ENCODE assay signal across 18 cellular contexts in genomic region chr21:25691931-25692330, GRCh38. TPM values are rescaled to one million over a fixed set of nuclear protein-coding genes. Genes with fewer than 3 reads are reported as not detected.
DNase-seq lines count a peak whose midpoint lies in the region; ATAC-seq and TF ChIP-seq lines count a peak whose summit lies in the region.
"Had no signal": no experiment of that assay in that cellular context is flagged by ENCODE, and none has a peak within 500 bp of the region (broad histone marks: within the 10 kb centered on the region; RNA-seq: fewer than 3 reads in every experiment).

No MANE protein-coding gene starts in this region.

- peak; percentile 82 for ATAC-seq in IMR-90 (ENCODE audit: low read depth)
- no peak for ATAC-seq in lower lobe of right lung
- no peak for ATAC-seq in psoas muscle
- ATAC-seq: CD8-positive, alpha-beta T cell; Panc1 had no signal

- H3K36me3 ChIP-seq in IMR-90 (ENCODE audit: control insufficient read depth, insufficient read depth, low read length) = no peaks in the 10 kb centered on the region
- peaks cover 11% of the 10 kb centered on the region for H3K36me3 ChIP-seq in lower lobe of right lung
- H3K36me3 ChIP-seq in psoas muscle (ENCODE audit: insufficient read depth in 1 of 2, low read depth in 1 of 2) = no peaks in the 10 kb centered on the region
- H3K36me3 ChIP-seq: SJSA1 had no signal

- H2AFZ ChIP-seq in IMR-90 (replicated peaks; ENCODE audit: low read length, poor library complexity) = no peak overlapping the region

- POLR2A ChIA-PET in AG04450 (lab: Yijun Ruan, JAX) = interaction anchor here (0.5 kb wide), 1 partner anchor 130 kb away, joined by 6 read pairs; no protein-coding TSS in a partner anchor
- POLR2A ChIA-PET in IMR-90 (lab: Charles Lee; ENCODE audit: unreplicated experiment) = no interaction called here

- H2BK20ac ChIP-seq in IMR-90 (ENCODE audit: low read depth, low read length) = no peak overlapping the region

- no peaks in the 10 kb centered on the region for H4K20me1 ChIP-seq in IMR-90 (ENCODE audit: insufficient read depth, low read length)

- H3K27me3 ChIP-seq in AG04450 (ENCODE audit: control insufficient read depth, insufficient read depth, low read length) (no peaks in the 10 kb centered on the region), IMR-90 (ENCODE audit: control insufficient read depth, insufficient read depth, low read length) (no peaks in the 10 kb centered on the region), lower lobe of right lung (ENCODE audit: low read depth) (no peaks in the 10 kb centered on the region), psoas muscle (ENCODE audit: insufficient read depth in 3 of 3, low read length in 2 of 3) (no peaks in the 10 kb centered on the region)
- H3K27me3 ChIP-seq: SJSA1 had no signal

- H3K27ac ChIP-seq in AG04450 (ENCODE audit: low read depth, low read length) (peak overlapping the region; percentile 34), IMR-90 (ENCODE audit: insufficient read depth, low read length) (no peak overlapping the region), lower lobe of right lung (peak overlapping the region; percentile 4), psoas muscle (no peak overlapping the region)
- H3K27ac ChIP-seq: SJSA1 had no signal

- in situ Hi-C loops in IMR-90 (cut with MboI; ENCODE audit: low sequenced_read_pairs) = no loop called here

- intact Hi-C loops in IMR-90 (cut with micrococcal nuclease) = no loop called here
- intact Hi-C loops in lower lobe of right lung (cut with DNase I) = no loop called here
- intact Hi-C loops in head of caudate nucleus (cut with DNase I) = no loop called here
- intact Hi-C loops in psoas muscle (cut with DNase I) = no loop called here

- no CpG with 5 or more reads among the region's 4 CpGs for WGBS in IMR-90 (ENCODE audit: extremely low coverage in 2 of 2, insufficient read length in 1 of 2), 2 experiments
- WGBS in psoas muscle, 3 donors = 72 to 75% (median 74%) methylated on average over 4 of the region's 4 CpGs

- no peak overlapping the region for H2BK120ac ChIP-seq in IMR-90 (ENCODE audit: low read depth, low read length)

- H3K9me3 Mint-ChIP-seq in T-helper 2 cell treated with Interferon-gamma antibody and Interleukin-4, amounts not matched to agents 5 μg/mL and 100 μg/mL, for 36 hours = no peaks in the 10 kb centered on the region
- H3K9me3 Mint-ChIP-seq: CD8-positive, alpha-beta T cell had no signal

- H3K4me1 ChIP-seq in IMR-90 (ENCODE audit: control insufficient read depth, insufficient read depth, low read length) (peaks cover 2% of the 10 kb centered on the region; the same call in 1 of the 2 replicates), lower lobe of right lung (no peaks in the 10 kb centered on the region), psoas muscle (no peaks in the 10 kb centered on the region)
- H3K4me1 ChIP-seq: SJSA1 had no signal

- no peak for TF ChIP-seq CTCF in AG04450 (IDR thresholded peaks at IDR 0.05; ENCODE audit: low read depth, low read length)
- TF ChIP-seq CTCF in IMR-90 (conservative IDR thresholded peaks at IDR 0.05; ENCODE audit: low read depth, low read length) = no peak
- TF ChIP-seq CTCF in lower lobe of right lung (IDR thresholded peaks at IDR 0.05) = no peak
- TF ChIP-seq CTCF in psoas muscle (IDR thresholded peaks at IDR 0.05) = no peak

- no peaks in the 10 kb centered on the region for H3K79me1 ChIP-seq in IMR-90 (ENCODE audit: low read depth in 1 of 2, low read length in 2 of 2)

- no peak overlapping the region for H3K23ac ChIP-seq in IMR-90 (ENCODE audit: low read depth, low read length)

- H3K27me3 Mint-ChIP-seq in T-helper 2 cell treated with Interferon-gamma antibody and Interleukin-4, amounts not matched to agents 5 μg/mL and 100 μg/mL, for 36 hours (ENCODE audit: low read depth) = peaks cover 2% of the 10 kb centered on the region

- H3K4me3 Mint-ChIP-seq in T-helper 2 cell treated with Interferon-gamma antibody and Interleukin-4, amounts not matched to agents 5 μg/mL and 100 μg/mL, for 36 hours = no peak overlapping the region
- H3K4me3 Mint-ChIP-seq: CD8-positive, alpha-beta T cell had no signal

- no peak for DNase-seq in AG04450 (ENCODE audit: low read depth, low spot score)
- peak; percentile 29 for DNase-seq in IMR-90
- DNase-seq in fibroblast of peridontal ligament (ENCODE audit: extremely low read depth) = peak; percentile 11
- no peak for DNase-seq in lower lobe of right lung
- no peak for DNase-seq in head of caudate nucleus
- no peak for DNase-seq in T-helper 2 cell treated with Interferon-gamma antibody and Interleukin-4, amounts not matched to agents 5 μg/mL and 100 μg/mL, for 36 hours (ENCODE audit: low spot score)
- DNase-seq in psoas muscle = no peak
- DNase-seq: C1 segment of cervical spinal cord; Calu3; CD8-positive, alpha-beta T cell; NCI-H1092; NCI-H1436; NCI-H1930; NCI-H2227 treated with DMSO at 0.1 percent for 48 hours; NCI-H510A; NK-92 treated with Interleukin-12 subunit alpha and Interleukin-12 subunit beta, amount 100 ng/mL, for 24 hours had no signal

- H3K9ac ChIP-seq in IMR-90 (ENCODE audit: low read depth, low read length) = no peak overlapping the region

- H3K4me1 Mint-ChIP-seq in T-helper 2 cell treated with Interferon-gamma antibody and Interleukin-4, amounts not matched to agents 5 μg/mL and 100 μg/mL, for 36 hours (ENCODE audit: low read depth) = no peaks in the 10 kb centered on the region

- no peak for TF ChIP-seq POLR2A in IMR-90 (IDR thresholded peaks at IDR 0.05; ENCODE audit: low read depth, low read length)

- no peak overlapping the region for H2AK5ac ChIP-seq in IMR-90 (ENCODE audit: low read depth, low read length)

- no TSS peak for BruUV-seq in IMR-90 (replicated peaks; lab: Mats Ljungman, UMichigan)

- no peak overlapping the region for H2AK9ac ChIP-seq in IMR-90 (replicated peaks; ENCODE audit: low read depth, low read length, poor library complexity)

- H3K56ac ChIP-seq in IMR-90 (ENCODE audit: extremely low read depth, insufficient read depth, low read length) = no peak overlapping the region

- no peak overlapping the region for H4K5ac ChIP-seq in IMR-90 (ENCODE audit: low read depth, low read length)

- H3K14ac ChIP-seq in IMR-90 (replicated peaks; ENCODE audit: low read depth, low read length) = no peak overlapping the region

- no peak overlapping the region for H4K8ac ChIP-seq in IMR-90 (ENCODE audit: low read depth in 2 of 2, low read length in 2 of 2)

- H3K4me2 ChIP-seq in IMR-90 (ENCODE audit: low read depth, low read length) = no peak overlapping the region

- no peak overlapping the region for H2BK5ac ChIP-seq in IMR-90 (ENCODE audit: low read depth, low read length, poor library complexity, severe bottlenecking)

- H3K4me3 ChIP-seq in AG04450 (ENCODE audit: low read depth, low read length) = no peak overlapping the region
- H3K4me3 ChIP-seq in IMR-90 (ENCODE audit: insufficient read depth, low read depth, low read length) = no peak overlapping the region
- no peak overlapping the region for H3K4me3 ChIP-seq in lower lobe of right lung
- H3K4me3 ChIP-seq in psoas muscle = no peak overlapping the region
- H3K4me3 ChIP-seq: SJSA1 had no signal

- no peak for TF ChIP-seq RAD21 in IMR-90 (IDR thresholded peaks at IDR 0.05; ENCODE audit: low read length)

- H3K4ac ChIP-seq in IMR-90 (ENCODE audit: low read depth, low read length) = no peak overlapping the region

- H4K91ac ChIP-seq in IMR-90 (ENCODE audit: insufficient read depth, low read depth, low read length) = no peak overlapping the region

- H3K9me3 ChIP-seq in AG04450 (ENCODE audit: control insufficient read depth, insufficient read depth, low read length) (no peaks in the 10 kb centered on the region; the same call in 1 of the 2 replicates), IMR-90 (ENCODE audit: control insufficient read depth, insufficient read depth, low read length) (no peaks in the 10 kb centered on the region), lower lobe of right lung (no peaks in the 10 kb centered on the region), psoas muscle (no peaks in the 10 kb centered on the region)
- H3K9me3 ChIP-seq: SJSA1 had no signal

- dilution Hi-C loops in IMR-90 (cut with HindIII; ENCODE audit: low sequenced_read_pairs, unreplicated experiment) = no loop called here

- H3K9me1 ChIP-seq in IMR-90 (ENCODE audit: insufficient read depth, low read length) = no peaks in the 10 kb centered on the region

- H3K18ac ChIP-seq in IMR-90 (ENCODE audit: low read depth, low read length) = no peak overlapping the region

- no peak overlapping the region for H3K27ac Mint-ChIP-seq in T-helper 2 cell treated with Interferon-gamma antibody and Interleukin-4, amounts not matched to agents 5 μg/mL and 100 μg/mL, for 36 hours
- H3K27ac Mint-ChIP-seq: CD8-positive, alpha-beta T cell had no signal

- H3K36me3 Mint-ChIP-seq in T-helper 2 cell treated with Interferon-gamma antibody and Interleukin-4, amounts not matched to agents 5 μg/mL and 100 μg/mL, for 36 hours (ENCODE audit: low read depth) = no peaks in the 10 kb centered on the region
- H3K36me3 Mint-ChIP-seq: CD8-positive, alpha-beta T cell had no signal

- CTCF ChIA-PET in AG04450 (lab: Charles Lee) (interaction anchor here (1.0 kb wide), 1 partner anchor 16 kb away, joined by 3 read pairs; no protein-coding TSS in a partner anchor), IMR-90 (lab: Yijun Ruan, JAX) (no interaction called here)

- no peak overlapping the region for H2BK15ac ChIP-seq in IMR-90 (ENCODE audit: low read depth, low read length)

RNA-seq across cellular contexts. Expression of gene ATP5PF, which starts 42.8 kb away (rescaled TPM):
- polyA plus RNA-seq in AG04450 (2011; rRNA removed) = 142 and 222 TPM in 2 replicates
- 21.1 and 35.4 TPM in 2 replicates for polyA minus RNA-seq in AG04450 (2011; rRNA and poly(A)+ RNA removed)
- total RNA-seq in IMR-90 (2012; rRNA removed) = 74.7 and 76.0 TPM in 2 replicates
- 190 TPM in 2 replicates for polyA plus RNA-seq in IMR-90 (2012; rRNA removed)
- polyA plus RNA-seq in IMR-90 (2012; cell fraction: cytosol; rRNA removed) = 78.8 and 87.5 TPM in 2 replicates
- 11.2 and 54.5 TPM in 2 replicates for polyA plus RNA-seq in IMR-90 (2012; cell fraction: nucleus; rRNA removed; ENCODE audit: low replicate concordance)
- total RNA-seq in lower lobe of right lung = 75.8 TPM
- total RNA-seq in psoas muscle = 100 to 1,000 TPM; 355 to 424 (median 366) TPM
- polyA plus RNA-seq in psoas muscle = 1,000 to 10,000 TPM in 2 of 3 donors, 100 to 1,000 TPM in 1; 699 to 1,142 (median 1,010) TPM

RNA-seq across cellular contexts. Expression of gene GABPA, which starts 42.8 kb away (rescaled TPM):
- polyA plus RNA-seq in AG04450 (2011; rRNA removed) (17.5 and 26.6 TPM in 2 replicates), IMR-90 (2012; rRNA removed) (7.3 and 9.0 TPM in 2 replicates), psoas muscle (10 to 100 TPM in 1 of 3 donors, 1 to 10 TPM in 2; 5.7 to 16.9 (median 6.1) TPM)
- polyA minus RNA-seq in AG04450 (2011; rRNA and poly(A)+ RNA removed) = 5.9 and 12.9 TPM in 2 replicates
- total RNA-seq in IMR-90 (2012; rRNA removed) (17.0 and 26.4 TPM in 2 replicates), lower lobe of right lung (29.3 TPM), psoas muscle (10 to 100 TPM; 12.1 to 22.3 (median 16.4) TPM)
- 1.0 and 1.3 TPM in 2 replicates for polyA plus RNA-seq in IMR-90 (2012; cell fraction: cytosol; rRNA removed)
- 0.71 and 8.4 TPM in 2 replicates for polyA plus RNA-seq in IMR-90 (2012; cell fraction: nucleus; rRNA removed; ENCODE audit: low replicate concordance)

RNA-seq across cellular contexts. Expression of gene JAM2, which starts 52.9 kb away (rescaled TPM):
- 5.7 and 7.2 TPM in 2 replicates for polyA plus RNA-seq in AG04450 (2011; rRNA removed)
- 2.1 and 3.6 TPM in 2 replicates for polyA minus RNA-seq in AG04450 (2011; rRNA and poly(A)+ RNA removed)
- 0.72 and 0.83 TPM in 2 replicates for total RNA-seq in IMR-90 (2012; rRNA removed)
- polyA plus RNA-seq in IMR-90 (2012; rRNA removed) = 2.0 and 2.1 TPM in 2 replicates
- 0.50 and 0.59 TPM in 2 replicates for polyA plus RNA-seq in IMR-90 (2012; cell fraction: cytosol; rRNA removed)
- polyA plus RNA-seq in IMR-90 (2012; cell fraction: nucleus; rRNA removed; ENCODE audit: low replicate concordance) = 0.36 and 3.0 TPM in 2 replicates
- 36.2 TPM for total RNA-seq in lower lobe of right lung
- 10 to 100 TPM in 1 of 4 donors, 1 to 10 TPM in 3; 4.4 to 17.1 (median 7.2) TPM for total RNA-seq in psoas muscle
- polyA plus RNA-seq in psoas muscle = 1 to 10 TPM; 3.6 to 4.7 (median 4.3) TPM
- total RNA-seq: Calu3; CD8-positive, alpha-beta T cell; SJSA1 had no signal

Comparison
In these comparisons a context has a peak if more than half of its experiments do, and no peak if none do; other contexts are left out.
1. DNase-seq: peak in IMR-90 (single experiment) and fibroblast of peridontal ligament (single experiment); none in AG04450 (single experiment), lower lobe of right lung (single experiment), head of caudate nucleus (0 of 42), T-helper 2 cell treated with Interferon-gamma antibody and Interleukin-4, amounts not matched to agents 5 μg/mL and 100 μg/mL, for 36 hours (single experiment) and psoas muscle (0 of 2).
2. H3K27ac ChIP-seq: peak in AG04450 (single experiment) and lower lobe of right lung (single experiment); none in IMR-90 (single experiment) and psoas muscle (single experiment).